Comparison of ENCODE assay signal across 32 cellular contexts in the genomic region with DNA sequence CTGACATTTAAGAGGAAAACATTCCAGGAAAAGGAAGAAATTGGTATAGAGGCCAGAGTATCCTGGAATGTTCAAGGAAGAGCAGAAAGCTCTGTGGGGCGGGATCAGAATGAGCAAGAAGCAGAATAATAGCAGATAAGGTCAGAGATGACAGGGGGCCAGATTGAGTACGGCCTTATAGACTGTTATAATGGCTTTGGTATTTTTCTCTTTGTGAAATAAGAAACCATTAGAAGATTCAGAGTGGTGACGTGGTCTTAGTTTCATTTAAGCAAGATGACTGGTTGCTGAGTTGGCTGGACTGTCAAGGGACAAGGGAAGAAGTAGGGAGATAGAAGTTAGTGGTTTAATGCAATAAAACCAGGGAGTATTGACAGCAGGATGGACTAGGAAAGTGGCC.
DNase-seq lines count a peak whose midpoint lies in the region; ATAC-seq, FAIRE-seq and TF ChIP-seq lines count a peak whose summit lies in the region.
"Had no signal": no experiment of that assay in that cellular context is flagged by ENCODE, and none has a peak within 500 bp of the region (broad histone marks: within the 10 kb centered on the region; RNA-seq: fewer than 3 reads in every experiment).

No MANE protein-coding gene starts in this region.

- H3K4me3 Mint-ChIP-seq in astrocyte (ENCODE audit: unreplicated experiment): no peak overlapping the region
- H3K4me3 Mint-ChIP-seq: activated B cell treated with CpG ODN at 0.5 μM for 24 hours; activated CD4-positive, alpha-beta T cell treated with anti-CD3 and anti-CD28 coated beads, Interleukin-2, amount 10 ng/mL, durations not matched to agents 7 days and 5 days; activated naive CD8-positive, alpha-beta T cell; T-cell had no signal

- H3K4me1 Mint-ChIP-seq in astrocyte (ENCODE audit: low read depth, unreplicated experiment): no peaks in the 10 kb centered on the region
- H3K4me1 Mint-ChIP-seq: activated B cell treated with CpG ODN at 0.5 μM for 24 hours; activated CD4-positive, alpha-beta T cell treated with anti-CD3 and anti-CD28 coated beads, Interleukin-2, amount 10 ng/mL, durations not matched to agents 7 days and 5 days; T-cell had no signal

- H3K4me2 ChIP-seq in astrocyte (ENCODE audit: low read length): peak overlapping the region; percentile 42

- FAIRE-seq in astrocyte (lab: Jason Lieb, UNC) (no peak), H54 (lab: Jason Lieb, UNC) (no peak)
- FAIRE-seq: G401.6, RCC 7860 had no signal

- H3K27me3 Mint-ChIP-seq in astrocyte (ENCODE audit: low read depth, unreplicated experiment): no peaks in the 10 kb centered on the region
- H3K27me3 Mint-ChIP-seq: activated B cell treated with CpG ODN at 0.5 μM for 24 hours; activated CD4-positive, alpha-beta T cell treated with anti-CD3 and anti-CD28 coated beads, Interleukin-2, amount 10 ng/mL, durations not matched to agents 7 days and 5 days; activated naive CD8-positive, alpha-beta T cell; T-cell had no signal

- no peak overlapping the region for H3K4me3 ChIP-seq in astrocyte (ENCODE audit: insufficient read depth, low read depth, low read length)
- H3K4me3 ChIP-seq: SJCRH30, tibial artery, vagina had no signal

- no peak overlapping the region for H3K9ac ChIP-seq in astrocyte (ENCODE audit: low read length)

- no peaks in the 10 kb centered on the region for H3K36me3 Mint-ChIP-seq in astrocyte (ENCODE audit: low read depth, unreplicated experiment)
- H3K36me3 Mint-ChIP-seq: activated naive CD8-positive, alpha-beta T cell; T-cell had no signal

- H3K9me3 Mint-ChIP-seq in astrocyte (ENCODE audit: unreplicated experiment): no peaks in the 10 kb centered on the region
- H3K9me3 Mint-ChIP-seq: activated B cell treated with CpG ODN at 0.5 μM for 24 hours had no signal

- no peak for TF ChIP-seq CTCF in astrocyte (IDR thresholded peaks at IDR 0.05; ENCODE audit: insufficient read depth, low read depth, low read length)

- H4K20me1 ChIP-seq in astrocyte (ENCODE audit: insufficient read depth, low read length): no peaks in the 10 kb centered on the region

- no peak for TF ChIP-seq POLR2A in H54 (IDR thresholded peaks at IDR 0.05; ENCODE audit: low read depth, low read length)

- H3K27me3 ChIP-seq in astrocyte (ENCODE audit: insufficient read depth, low read length): no peaks in the 10 kb centered on the region
- H3K27me3 ChIP-seq: SJCRH30, tibial artery, vagina had no signal

- H3K9me3 ChIP-seq in astrocyte (ENCODE audit: insufficient read depth, low read depth, low read length): no peaks in the 10 kb centered on the region
- H3K9me3 ChIP-seq: SJCRH30, tibial artery, vagina had no signal

- H3K27ac ChIP-seq in astrocyte (ENCODE audit: low read depth, low read length): no peak overlapping the region
- H3K27ac ChIP-seq: SJCRH30, tibial artery, vagina had no signal

- H3K27ac Mint-ChIP-seq in astrocyte (ENCODE audit: unreplicated experiment): no peak overlapping the region
- H3K27ac Mint-ChIP-seq: activated B cell treated with CpG ODN at 0.5 μM for 24 hours; activated CD4-positive, alpha-beta T cell treated with anti-CD3 and anti-CD28 coated beads, Interleukin-2, amount 10 ng/mL, durations not matched to agents 7 days and 5 days; activated naive CD8-positive, alpha-beta T cell; T-cell had no signal

- peak; percentile 1 for DNase-seq in ELR (ENCODE audit: low read depth)
- DNase-seq in NCI-H2227 treated with DMSO at 0.1 percent for 48 hours (lab: John Stamatoyannopoulos, UW): peak; percentile 63
- DNase-seq in astrocyte (ENCODE audit: low read depth): peak; percentile 80
- peak; percentile 3 for DNase-seq in iris pigment epithelial cell (ENCODE audit: low read depth)
- no peak for DNase-seq in activated T-cell treated with anti-CD3 and anti-CD28 coated beads, Interleukin-2, amount 50 U/mL, for 48 hours
- DNase-seq in AG08395 (ENCODE audit: low spot score): no peak
- no peak for DNase-seq in H54 (ENCODE audit: insufficient read length, low spot score)
- DNase-seq: activated B cell treated with CpG ODN at 0.5 μM for 24 hours; activated CD4-positive, alpha-beta T cell treated with anti-CD3 and anti-CD28 coated beads, Interleukin-2, amount 10 ng/mL, durations not matched to agents 7 days and 5 days; activated effector memory CD4-positive, alpha-beta T cell treated with Interleukin-2 at 50 U/mL for 16 hours; anterior cingulate cortex; C1 segment of cervical spinal cord; caudate nucleus; cortex of kidney; DMS53; effector memory CD4-positive, alpha-beta T cell; foreskin fibroblast; KBM-7; MM.1S; NCI-H1417 treated with DMSO at 0.1 percent for 48 hours; NCI-H2081; NCI-H345; right cardiac atrium; SJCRH30; stimulated activated CD8-positive, alpha-beta memory T cell treated with anti-CD3 and anti-CD28 coated beads, Interleukin-4, amount 100 ng/mL, for 48 hours; T-cell; tibial artery had no signal

- H3K36me3 ChIP-seq in astrocyte (ENCODE audit: insufficient read depth, low read length): no peaks in the 10 kb centered on the region
- H3K36me3 ChIP-seq: SJCRH30, tibial artery, vagina had no signal

- no peak overlapping the region for H2AFZ ChIP-seq in astrocyte (ENCODE audit: low read depth, low read length)

- no peaks in the 10 kb centered on the region for H3K79me2 ChIP-seq in astrocyte (ENCODE audit: insufficient read depth, low read length)

- no peaks in the 10 kb centered on the region for H3K4me1 ChIP-seq in astrocyte (ENCODE audit: insufficient read depth, low read length)
- H3K4me1 ChIP-seq: SJCRH30, tibial artery, vagina had no signal

- no peak for ATAC-seq in HG03039 (IDR thresholded peaks at IDR 0.05; ENCODE audit: unreplicated experiment)
- ATAC-seq: T-cell had no signal

Comparison
In these comparisons a context has a peak if more than half of its experiments do, and no peak if none do; other contexts are left out.
1. DNase-seq: peak in ELR (single experiment), NCI-H2227 treated with DMSO at 0.1 percent for 48 hours (single experiment), astrocyte (single experiment) and iris pigment epithelial cell (single experiment); none in activated T-cell treated with anti-CD3 and anti-CD28 coated beads, Interleukin-2, amount 50 U/mL, for 48 hours (0 of 2), AG08395 (single experiment) and H54 (single experiment).